In genomic region chr22:44091021-44091721, GRCh38 we compare ENCODE assay signal across 10 cellular contexts.
DNase-seq lines count a peak whose midpoint lies in the region; ATAC-seq and TF ChIP-seq lines count a peak whose summit lies in the region.
"Had no signal": no experiment of that assay in that cellular context is flagged by ENCODE, and none has a peak within 500 bp of the region (broad histone marks: within the 10 kb centered on the region; RNA-seq: fewer than 3 reads in every experiment).

No MANE protein-coding gene starts in this region.

- H3K36me3 ChIP-seq in WERI-Rb-1: no peaks in the 10 kb centered on the region
- H3K36me3 ChIP-seq: ascending aorta had no signal

- no peaks in the 10 kb centered on the region for H3K27me3 ChIP-seq in WERI-Rb-1 (ENCODE audit: insufficient read depth, low read depth, severe bottlenecking)
- H3K27me3 ChIP-seq: ascending aorta had no signal

- no peaks in the 10 kb centered on the region for H3K9me3 ChIP-seq in WERI-Rb-1 (ENCODE audit: severe bottlenecking)
- H3K9me3 ChIP-seq: ascending aorta had no signal

- H3K4me3 Mint-ChIP-seq in stimulated activated naive CD8-positive, alpha-beta T cell treated with anti-CD3 and anti-CD28 coated beads, Interleukin-15, amount 100 ng/mL, for 72 hours: no peak overlapping the region

- no peaks in the 10 kb centered on the region for H3K9me3 Mint-ChIP-seq in stimulated activated naive CD8-positive, alpha-beta T cell treated with anti-CD3 and anti-CD28 coated beads, Interleukin-15, amount 100 ng/mL, for 72 hours

- peaks cover 14% of the 10 kb centered on the region for H3K4me1 Mint-ChIP-seq in stimulated activated naive CD8-positive, alpha-beta T cell treated with anti-CD3 and anti-CD28 coated beads, Interleukin-15, amount 100 ng/mL, for 72 hours

- no peak overlapping the region for H3K27ac ChIP-seq in WERI-Rb-1
- H3K27ac ChIP-seq: ascending aorta had no signal

- no peaks in the 10 kb centered on the region for H3K27me3 Mint-ChIP-seq in stimulated activated naive CD8-positive, alpha-beta T cell treated with anti-CD3 and anti-CD28 coated beads, Interleukin-15, amount 100 ng/mL, for 72 hours

- no peak overlapping the region for H3K4me3 ChIP-seq in WERI-Rb-1 (ENCODE audit: low read depth, low read length)
- H3K4me3 ChIP-seq: ascending aorta had no signal

- peak overlapping the region in 1 of 2 donors; percentile 86 for H3K27ac Mint-ChIP-seq in stimulated activated naive CD8-positive, alpha-beta T cell treated with anti-CD3 and anti-CD28 coated beads, Interleukin-15, amount 100 ng/mL, for 72 hours

- ATAC-seq in Right ventricle myocardium superior (ENCODE audit: poor library complexity) (no peak), GM19467 (IDR thresholded peaks at IDR 0.05; ENCODE audit: unreplicated experiment) (no peak)
- peak; percentile 93 for ATAC-seq in stimulated activated naive CD8-positive, alpha-beta T cell treated with anti-CD3 and anti-CD28 coated beads, Interleukin-15, amount 100 ng/mL, for 72 hours

- intact Hi-C loops in Right ventricle myocardium superior (cut with DNase I) (no loop called here), cardiac septum (cut with DNase I) (no loop called here)

- peak; percentile 49 for TF ChIP-seq CTCF in WERI-Rb-1 (IDR thresholded peaks at IDR 0.05; ENCODE audit: low read depth, low read length)

- DNase-seq in Right ventricle myocardium superior (peak; percentile 5), cardiac septum (ENCODE audit: low spot score) (no peak), WERI-Rb-1 (peak; percentile 40), foreskin melanocyte (peak; percentile 11), NCI-H226 (no peak), NCI-H748 (lab: John Stamatoyannopoulos, UW; ENCODE audit: unreplicated experiment) (no peak)
- peak; percentile 24 to 56 for DNase-seq in stimulated activated naive CD8-positive, alpha-beta T cell treated with anti-CD3 and anti-CD28 coated beads, Interleukin-15, amount 100 ng/mL, for 72 hours
- DNase-seq: NCI-H1092 had no signal

Comparison
In these comparisons a context has a peak if more than half of its experiments do, and no peak if none do; other contexts are left out.
1. DNase-seq: peak in Right ventricle myocardium superior (single experiment), WERI-Rb-1 (single experiment), foreskin melanocyte (single experiment) and stimulated activated naive CD8-positive, alpha-beta T cell treated with anti-CD3 and anti-CD28 coated beads, Interleukin-15, amount 100 ng/mL, for 72 hours (2 of 2); none in cardiac septum (single experiment), NCI-H226 (single experiment) and NCI-H748 (single experiment).